Comparison of ENCODE assay signal across 9 cellular contexts in the genomic region with DNA sequence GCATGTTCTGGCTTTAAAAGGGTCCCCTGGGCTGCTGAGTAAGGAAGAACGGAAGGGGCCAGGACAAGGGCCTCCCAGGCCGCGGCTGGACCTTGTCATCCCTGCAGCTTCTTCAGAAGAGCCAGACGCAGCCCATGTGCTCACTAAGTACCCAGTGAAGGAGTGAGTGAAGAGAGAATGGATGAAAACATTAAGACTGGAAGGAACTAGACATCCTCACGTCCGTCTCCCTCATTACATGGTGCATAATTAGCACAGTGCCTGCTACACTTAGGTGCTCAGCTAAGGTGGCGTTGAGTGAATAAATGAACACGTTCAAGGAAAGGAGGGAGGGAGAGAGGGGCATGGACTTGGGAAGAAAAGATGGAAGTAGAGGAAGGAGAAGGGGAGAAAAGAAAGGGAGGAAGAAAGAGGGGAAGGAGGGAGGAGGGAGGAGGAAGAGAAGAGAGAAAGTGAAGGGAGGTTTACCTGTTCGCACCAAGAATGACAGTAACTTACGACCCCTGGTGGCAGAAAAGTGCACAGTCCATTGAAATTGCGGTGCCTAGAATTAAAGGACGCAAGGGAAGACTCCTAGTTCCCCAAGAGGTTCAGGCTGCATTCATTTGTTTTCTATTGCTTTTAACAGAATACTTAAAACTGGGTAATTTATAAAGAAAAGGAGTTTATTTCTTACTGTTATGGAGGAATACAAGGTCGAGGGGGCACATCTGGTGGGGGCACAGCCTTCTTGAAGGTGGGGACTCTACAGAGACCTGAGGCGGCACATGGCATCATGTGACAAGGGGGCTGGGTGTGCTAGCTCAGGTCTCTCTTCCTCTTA. TPM values are rescaled to one million over a fixed set of nuclear protein-coding genes. Genes with fewer than 3 reads are reported as not detected.
DNase-seq lines count a peak whose midpoint lies in the region; TF ChIP-seq lines count a peak whose summit lies in the region.
"Had no signal": no experiment of that assay in that cellular context is flagged by ENCODE, and none has a peak within 500 bp of the region (broad histone marks: within the 10 kb centered on the region; RNA-seq: fewer than 3 reads in every experiment).

No MANE protein-coding gene starts in this region.

- peak; percentile 66 for DNase-seq in GM10266 (ENCODE audit: extremely low spot score)
- peak; percentile 62 for DNase-seq in NCI-H128 (lab: John Stamatoyannopoulos, UW; ENCODE audit: unreplicated experiment)
- peak in 4 of 5 experiments; percentile 17 to 49 (median 45) for DNase-seq in T-helper 2 cell
- peak in 1 of 2 donors; percentile 69 for DNase-seq in ascending aorta (ENCODE audit: low spot score in 2 of 2)
- DNase-seq in immature natural killer cell, result peak; percentile 38 to 45 (median 40)
- peak; percentile 19 to 54 for DNase-seq in stimulated activated CD4-positive, alpha-beta T cell treated with anti-CD3 and anti-CD28 coated beads, Interleukin-1b, Interleukin-23, amount 100 ng/mL, for 1 hour (ENCODE audit: low read depth in 2 of 2)
- no peak for DNase-seq in cortex of kidney (lab: John Stamatoyannopoulos, UW)
- no peak for DNase-seq in amniotic stem cell (lab: John Stamatoyannopoulos, UW)

- TF ChIP-seq CTCF in GM10266 (IDR thresholded peaks at IDR 0.05; ENCODE audit: control insufficient read depth, insufficient read depth, low read depth, missing control alignments), result peak; percentile 93
- peak; percentile 47 to 71 (median 52) for TF ChIP-seq CTCF in ascending aorta (IDR thresholded peaks at IDR 0.05)

- no peaks in the 10 kb centered on the region for H3K27me3 ChIP-seq in ascending aorta

- no peak overlapping the region for H3K27ac ChIP-seq in ascending aorta

- H3K4me1 ChIP-seq in ascending aorta, result peaks cover 7 to 10% of the 10 kb centered on the region in 2 donors

- H3K4me3 Mint-ChIP-seq in immature natural killer cell, result no peak overlapping the region
- H3K4me3 Mint-ChIP-seq: dendritic cell treated with granulocyte-macrophage colony-stimulating factor and Interleukin-4, amounts not matched to agents 40 ng/mL and 50 ng/mL, for 4 days had no signal

- H3K36me3 Mint-ChIP-seq in immature natural killer cell, result peaks cover 0 to 16% (median 13%) of the 10 kb centered on the region in 3 donors

- H3K27me3 Mint-ChIP-seq in immature natural killer cell (ENCODE audit: low read depth in 3 of 3), result peaks cover 0 to 2% (median 0%) of the 10 kb centered on the region in 3 donors

- H3K9me3 Mint-ChIP-seq in immature natural killer cell, result peaks cover 0 to 2% (median 0%) of the 10 kb centered on the region in 6 donors
- H3K9me3 Mint-ChIP-seq: dendritic cell treated with granulocyte-macrophage colony-stimulating factor and Interleukin-4, amounts not matched to agents 40 ng/mL and 50 ng/mL, for 4 days had no signal

- no peak overlapping the region for H3K4me3 ChIP-seq in ascending aorta

- H3K36me3 ChIP-seq in ascending aorta, result peaks cover 0 to 4% of the 10 kb centered on the region in 2 donors

- intact Hi-C loops in ascending aorta (cut with DNase I), result loop anchor here (5.0 to 10.0 kb wide), 3 partner anchors 119 to 566 kb away; partner anchors contain the start of gene CD40

- no peaks in the 10 kb centered on the region for H3K9me3 ChIP-seq in ascending aorta

- peak overlapping the region in 2 of 6 donors; percentile 33 to 56 for H3K27ac Mint-ChIP-seq in immature natural killer cell
- H3K27ac Mint-ChIP-seq: dendritic cell treated with granulocyte-macrophage colony-stimulating factor and Interleukin-4, amounts not matched to agents 40 ng/mL and 50 ng/mL, for 4 days had no signal

- peaks cover 40 to 57% of the 10 kb centered on the region in 2 donors for H3K4me1 Mint-ChIP-seq in immature natural killer cell

RNA-seq across cellular contexts. Expression of gene TP53RK, which starts 8.0 kb away (rescaled TPM):
- 30.8 TPM for total RNA-seq in ascending aorta
- 10 to 100 TPM; 17.5 to 23.9 (median 18.4) TPM for polyA plus RNA-seq in immature natural killer cell

RNA-seq across cellular contexts. Expression of gene SLC2A10, which starts 28.2 kb away (rescaled TPM):
- 13.1 TPM for total RNA-seq in ascending aorta
- 1 to 10 TPM in 2 of 3 donors, not detected in 1; 1.3 to 3.0 TPM for polyA plus RNA-seq in immature natural killer cell

RNA-seq across cellular contexts. Expression of gene SLC13A3, which starts 30.0 kb away (rescaled TPM):
- total RNA-seq in ascending aorta, result not detected
- polyA plus RNA-seq in immature natural killer cell, result under 1 TPM in 1 of 3 donors, not detected in 2; 0.26 TPM

Comparison
In these comparisons a context has a peak if more than half of its experiments do, and no peak if none do; other contexts are left out.
1. DNase-seq: peak in GM10266 (single experiment), NCI-H128 (single experiment), T-helper 2 cell (4 of 5), immature natural killer cell (3 of 3) and stimulated activated CD4-positive, alpha-beta T cell treated with anti-CD3 and anti-CD28 coated beads, Interleukin-1b, Interleukin-23, amount 100 ng/mL, for 1 hour (2 of 2); none in cortex of kidney (single experiment) and amniotic stem cell (single experiment).